In genomic region chr6:10395946-10396577, GRCh38 we compare ENCODE assay signal across 1 cellular context.
TF ChIP-seq lines count a peak whose summit lies in the region.

No MANE protein-coding gene starts in this region.

TF ChIP-seq in K562, 482 proteins besides CTCF, POLR2A, EP300 and RAD21 (continued from another document):
- TF ChIP-seq ZBTB11 (CRISPR knock-in tag; IDR thresholded peaks at IDR 0.05), result no peak
- TF ChIP-seq SNRNP70 (optimal IDR thresholded peaks at IDR 0.05; ENCODE audit: low read depth, low read length), result no peak
- no peak for TF ChIP-seq EZH2 (IDR thresholded peaks at IDR 0.05; ENCODE audit: borderline replicate concordance, low read depth, low read length)
- TF ChIP-seq DDX20 (tag; IDR thresholded peaks at IDR 0.05; ENCODE audit: low read depth), result no peak
- TF ChIP-seq PKNOX1 (IDR thresholded peaks at IDR 0.05), result no peak
- TF ChIP-seq ZNF77 (CRISPR knock-in tag; IDR thresholded peaks at IDR 0.05), result no peak
- no peak for TF ChIP-seq GATAD2A (IDR thresholded peaks at IDR 0.05)
